15 cellular contexts compared by ENCODE assay signal in genomic region chr11:11533057-11533456, GRCh38.
"Had no signal": no experiment of that assay in that cellular context is flagged by ENCODE, and none has a peak within 500 bp of the region (broad histone marks: within the 10 kb centered on the region; RNA-seq: fewer than 3 reads in every experiment).

No MANE protein-coding gene starts in this region.

- H3K36me3 ChIP-seq: adrenal gland, tibial nerve, WERI-Rb-1 had no signal

- H3K27ac ChIP-seq: adrenal gland, hepatocyte, tibial nerve, WERI-Rb-1 had no signal

- H3K9me3 ChIP-seq: adrenal gland, tibial nerve had no signal

- ATAC-seq: activated T-helper 17 cell treated with anti-CD3 and anti-CD28 coated beads, Interleukin-2, amount 50 U/mL, for 72 hours; left lobe of liver; naive thymus-derived CD4-positive, alpha-beta T cell had no signal

- H3K27me3 ChIP-seq: adrenal gland, hepatocyte, tibial nerve had no signal

- H3K4me3 ChIP-seq: adrenal gland, hepatocyte, tibial nerve had no signal

- DNase-seq: activated CD4-positive, CD25-positive, alpha-beta regulatory T cell treated with anti-CD3 and anti-CD28 coated beads, Interleukin-2, amount 50 U/mL, for 72 hours; activated naive CD4-positive, alpha-beta T cell; activated T-cell treated with anti-CD3 and anti-CD28 coated beads, Interleukin-2, amount 50 U/mL, for 1 hour; effector CD4-positive, alpha-beta T cell; immature natural killer cell; naive thymus-derived CD4-positive, alpha-beta T cell; posterior cingulate gyrus; stimulated activated CD4-positive, alpha-beta T cell treated with anti-CD3 and anti-CD28 coated beads, Interleukin-12 subunit alpha, Interleukin-12 subunit beta, amount 100 ng/mL, for 4 hours; stimulated activated CD4-positive, alpha-beta T cell treated with anti-CD3 and anti-CD28 coated beads, Interleukin-4, amount 100 ng/mL, for 4 hours; WERI-Rb-1 had no signal
